Comparison of ENCODE assay signal across 11 cellular contexts in the genomic region with DNA sequence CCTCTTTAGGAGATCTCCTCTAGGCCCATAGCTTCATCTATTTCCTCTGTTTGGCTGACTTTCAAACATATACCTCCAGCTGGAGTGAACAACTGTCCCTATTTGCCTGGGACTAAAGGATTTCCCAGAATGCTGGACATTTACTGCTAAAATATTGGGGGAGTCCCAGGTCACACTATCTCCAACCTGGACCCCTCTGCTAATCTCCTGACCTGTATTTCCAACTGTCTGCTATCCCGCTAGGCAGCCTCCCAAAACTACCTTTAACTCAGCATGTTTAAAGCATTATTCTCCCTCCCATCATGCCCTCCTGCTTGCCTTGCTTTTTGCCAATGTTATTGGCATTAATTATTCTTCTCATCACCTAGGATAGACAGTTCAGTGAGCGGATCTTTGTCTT.
DNase-seq lines count a peak whose midpoint lies in the region; ATAC-seq and TF ChIP-seq lines count a peak whose summit lies in the region.
"Had no signal": no experiment of that assay in that cellular context is flagged by ENCODE, and none has a peak within 500 bp of the region (broad histone marks: within the 10 kb centered on the region; RNA-seq: fewer than 3 reads in every experiment).

No MANE protein-coding gene starts in this region.

- no peak overlapping the region for H2AFZ ChIP-seq in GM23248

- H3K9ac ChIP-seq in GM23248 = no peak overlapping the region

- H3K4me1 Mint-ChIP-seq in WTC11 = peaks cover 12% of the 10 kb centered on the region
- peaks cover 26% of the 10 kb centered on the region for H3K4me1 Mint-ChIP-seq in memory B cell
- peaks cover 30% of the 10 kb centered on the region for H3K4me1 Mint-ChIP-seq in stimulated activated memory B cell treated with anti-CD40 and anti-IgM and Interleukin-4, amounts not matched to agents 10 μg/mL and 1 μg/mL and 100 μg/mL, for 72 hours

- H3K4me1 ChIP-seq in GM23248 (ENCODE audit: insufficient read depth) = peaks cover 39% of the 10 kb centered on the region

- in situ Hi-C loops in GM23248 (cut with MboI) = no loop called here

- WGBS in GM23248 (ENCODE audit: low coverage in 1 of 2, low lambda C conversion rate in 2 of 2, missing lambda C conversion rate in 2 of 2), 2 experiments = 99 to 100% methylated on average over 2 of the region's 2 CpGs

- POLR2A ChIA-PET in WTC11 (lab: Charles Lee) = no interaction called here

- no peak overlapping the region for H3K4me3 Mint-ChIP-seq in WTC11
- no peak overlapping the region for H3K4me3 Mint-ChIP-seq in memory B cell
- no peak overlapping the region for H3K4me3 Mint-ChIP-seq in stimulated activated memory B cell treated with anti-CD40 and anti-IgM and Interleukin-4, amounts not matched to agents 10 μg/mL and 1 μg/mL and 100 μg/mL, for 72 hours
- H3K4me3 Mint-ChIP-seq: stimulated activated naive CD8-positive, alpha-beta T cell treated with anti-CD3 and anti-CD28 coated beads, Interleukin-15, Interleukin-2, amounts not matched to agents 100 ng/mL and 50 ng/mL, for 24 hours had no signal

- no peaks in the 10 kb centered on the region for H3K79me2 ChIP-seq in GM23248 (ENCODE audit: insufficient read depth)

- no peak for DNase-seq in GM23248
- no peak for DNase-seq in WTC11 (ENCODE audit: low spot score)
- DNase-seq in memory B cell (ENCODE audit: low spot score in 2 of 2) = no peak
- DNase-seq in NCI-H1930 (lab: John Stamatoyannopoulos, UW) = no peak
- DNase-seq: COR-L47, Karpas-422, T-helper 1 cell had no signal

- no peaks in the 10 kb centered on the region for H4K20me1 ChIP-seq in GM23248 (ENCODE audit: insufficient read depth)

- H3K36me3 Mint-ChIP-seq in WTC11 (no peaks in the 10 kb centered on the region), memory B cell (peaks cover 4% of the 10 kb centered on the region)
- H3K36me3 Mint-ChIP-seq in stimulated activated memory B cell treated with anti-CD40 and anti-IgM and Interleukin-4, amounts not matched to agents 10 μg/mL and 1 μg/mL and 100 μg/mL, for 72 hours = peaks cover 5% of the 10 kb centered on the region

- H3K9me2 ChIP-seq in GM23248 (ENCODE audit: insufficient read depth) = no peaks in the 10 kb centered on the region

- H3K27me3 ChIP-seq in GM23248 (replicated peaks; ENCODE audit: insufficient read depth) = no peaks in the 10 kb centered on the region

- H3K4me2 ChIP-seq in GM23248 (ENCODE audit: unreplicated experiment) = peak overlapping the region; percentile 65

- H3K27me3 Mint-ChIP-seq in WTC11 (ENCODE audit: low read depth) = no peaks in the 10 kb centered on the region
- H3K27me3 Mint-ChIP-seq in memory B cell = no peaks in the 10 kb centered on the region
- no peaks in the 10 kb centered on the region for H3K27me3 Mint-ChIP-seq in stimulated activated memory B cell treated with anti-CD40 and anti-IgM and Interleukin-4, amounts not matched to agents 10 μg/mL and 1 μg/mL and 100 μg/mL, for 72 hours
- H3K27me3 Mint-ChIP-seq: stimulated activated naive CD8-positive, alpha-beta T cell treated with anti-CD3 and anti-CD28 coated beads, Interleukin-15, Interleukin-2, amounts not matched to agents 100 ng/mL and 50 ng/mL, for 24 hours had no signal

- H3F3A ChIP-seq in GM23248 (ENCODE audit: insufficient read depth) = peaks cover 32% of the 10 kb centered on the region

- H3K27ac Mint-ChIP-seq in WTC11 (peak overlapping the region; percentile 38), memory B cell (peak overlapping the region; percentile 28)
- peak overlapping the region; percentile 39 for H3K27ac Mint-ChIP-seq in stimulated activated memory B cell treated with anti-CD40 and anti-IgM and Interleukin-4, amounts not matched to agents 10 μg/mL and 1 μg/mL and 100 μg/mL, for 72 hours
- H3K27ac Mint-ChIP-seq: stimulated activated naive CD8-positive, alpha-beta T cell treated with anti-CD3 and anti-CD28 coated beads, Interleukin-15, Interleukin-2, amounts not matched to agents 100 ng/mL and 50 ng/mL, for 24 hours had no signal

- H3K9me3 Mint-ChIP-seq in WTC11 (no peaks in the 10 kb centered on the region), memory B cell (no peaks in the 10 kb centered on the region)
- no peaks in the 10 kb centered on the region for H3K9me3 Mint-ChIP-seq in stimulated activated memory B cell treated with anti-CD40 and anti-IgM and Interleukin-4, amounts not matched to agents 10 μg/mL and 1 μg/mL and 100 μg/mL, for 72 hours
- H3K9me3 Mint-ChIP-seq: stimulated activated naive CD8-positive, alpha-beta T cell treated with anti-CD3 and anti-CD28 coated beads, Interleukin-15, Interleukin-2, amounts not matched to agents 100 ng/mL and 50 ng/mL, for 24 hours had no signal

- H3K27ac ChIP-seq in GM23248 = peak overlapping the region; percentile 90

- no peak overlapping the region for H3K4me3 ChIP-seq in GM23248

- CTCF ChIA-PET in WTC11 (lab: Charles Lee) = no interaction called here

- no peak for TF ChIP-seq CTCF in WTC11 (IDR thresholded peaks at IDR 0.05)

- no peaks in the 10 kb centered on the region for H3K9me3 ChIP-seq in GM23248 (ENCODE audit: low read depth)

- ATAC-seq in WTC11 (no peak), memory B cell (ENCODE audit: low read depth) (no peak), GM21526 (IDR thresholded peaks at IDR 0.05; ENCODE audit: low FRiP score, unreplicated experiment) (no peak), HG03521 (IDR thresholded peaks at IDR 0.05; ENCODE audit: unreplicated experiment) (no peak)
- no peak for ATAC-seq in stimulated activated memory B cell treated with anti-CD40 and anti-IgM and Interleukin-4, amounts not matched to agents 10 μg/mL and 1 μg/mL and 100 μg/mL, for 72 hours

- no peaks in the 10 kb centered on the region for H3K36me3 ChIP-seq in GM23248 (ENCODE audit: low read depth)

TF ChIP-seq in WTC11, 78 proteins besides CTCF, POLR2A, EP300 and RAD21:
- TF ChIP-seq GTF2I (CRISPR knock-in tag; conservative IDR thresholded peaks at IDR 0.05) = no peak
- no peak for TF ChIP-seq TEAD1 (CRISPR knock-in tag; IDR thresholded peaks at IDR 0.05)
- no peak for TF ChIP-seq ESRRA (CRISPR knock-in tag; IDR thresholded peaks at IDR 0.05; ENCODE audit: borderline replicate concordance)
- TF ChIP-seq FOXK1 (CRISPR knock-in tag; IDR thresholded peaks at IDR 0.05) = no peak
- no peak for TF ChIP-seq EMX1 (CRISPR knock-in tag; IDR thresholded peaks at IDR 0.05)
- TF ChIP-seq FOXP1 (CRISPR knock-in tag; IDR thresholded peaks at IDR 0.05; ENCODE audit: borderline replicate concordance) = no peak
- TF ChIP-seq, protein P1, sequence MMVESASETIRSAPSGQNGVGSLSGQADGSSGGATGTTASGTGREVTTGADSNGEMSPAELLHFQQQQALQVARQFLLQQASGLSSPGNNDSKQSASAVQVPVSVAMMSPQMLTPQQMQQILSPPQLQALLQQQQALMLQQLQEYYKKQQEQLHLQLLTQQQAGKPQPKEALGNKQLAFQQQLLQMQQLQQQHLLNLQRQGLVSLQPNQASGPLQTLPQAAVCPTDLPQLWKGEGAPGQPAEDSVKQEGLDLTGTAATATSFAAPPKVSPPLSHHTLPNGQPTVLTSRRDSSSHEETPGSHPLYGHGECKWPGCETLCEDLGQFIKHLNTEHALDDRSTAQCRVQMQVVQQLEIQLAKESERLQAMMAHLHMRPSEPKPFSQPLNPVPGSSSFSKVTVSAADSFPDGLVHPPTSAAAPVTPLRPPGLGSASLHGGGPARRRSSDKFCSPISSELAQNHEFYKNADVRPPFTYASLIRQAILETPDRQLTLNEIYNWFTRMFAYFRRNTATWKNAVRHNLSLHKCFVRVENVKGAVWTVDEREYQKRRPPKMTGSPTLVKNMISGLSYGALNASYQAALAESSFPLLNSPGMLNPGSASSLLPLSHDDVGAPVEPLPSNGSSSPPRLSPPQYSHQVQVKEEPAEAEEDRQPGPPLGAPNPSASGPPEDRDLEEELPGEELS (CRISPR knock-in tag; IDR thresholded peaks at IDR 0.05) = no peak
- TF ChIP-seq ZNF317 (CRISPR knock-in tag; IDR thresholded peaks at IDR 0.05; ENCODE audit: borderline replicate concordance, low read depth) = no peak
- TF ChIP-seq, protein P2, sequence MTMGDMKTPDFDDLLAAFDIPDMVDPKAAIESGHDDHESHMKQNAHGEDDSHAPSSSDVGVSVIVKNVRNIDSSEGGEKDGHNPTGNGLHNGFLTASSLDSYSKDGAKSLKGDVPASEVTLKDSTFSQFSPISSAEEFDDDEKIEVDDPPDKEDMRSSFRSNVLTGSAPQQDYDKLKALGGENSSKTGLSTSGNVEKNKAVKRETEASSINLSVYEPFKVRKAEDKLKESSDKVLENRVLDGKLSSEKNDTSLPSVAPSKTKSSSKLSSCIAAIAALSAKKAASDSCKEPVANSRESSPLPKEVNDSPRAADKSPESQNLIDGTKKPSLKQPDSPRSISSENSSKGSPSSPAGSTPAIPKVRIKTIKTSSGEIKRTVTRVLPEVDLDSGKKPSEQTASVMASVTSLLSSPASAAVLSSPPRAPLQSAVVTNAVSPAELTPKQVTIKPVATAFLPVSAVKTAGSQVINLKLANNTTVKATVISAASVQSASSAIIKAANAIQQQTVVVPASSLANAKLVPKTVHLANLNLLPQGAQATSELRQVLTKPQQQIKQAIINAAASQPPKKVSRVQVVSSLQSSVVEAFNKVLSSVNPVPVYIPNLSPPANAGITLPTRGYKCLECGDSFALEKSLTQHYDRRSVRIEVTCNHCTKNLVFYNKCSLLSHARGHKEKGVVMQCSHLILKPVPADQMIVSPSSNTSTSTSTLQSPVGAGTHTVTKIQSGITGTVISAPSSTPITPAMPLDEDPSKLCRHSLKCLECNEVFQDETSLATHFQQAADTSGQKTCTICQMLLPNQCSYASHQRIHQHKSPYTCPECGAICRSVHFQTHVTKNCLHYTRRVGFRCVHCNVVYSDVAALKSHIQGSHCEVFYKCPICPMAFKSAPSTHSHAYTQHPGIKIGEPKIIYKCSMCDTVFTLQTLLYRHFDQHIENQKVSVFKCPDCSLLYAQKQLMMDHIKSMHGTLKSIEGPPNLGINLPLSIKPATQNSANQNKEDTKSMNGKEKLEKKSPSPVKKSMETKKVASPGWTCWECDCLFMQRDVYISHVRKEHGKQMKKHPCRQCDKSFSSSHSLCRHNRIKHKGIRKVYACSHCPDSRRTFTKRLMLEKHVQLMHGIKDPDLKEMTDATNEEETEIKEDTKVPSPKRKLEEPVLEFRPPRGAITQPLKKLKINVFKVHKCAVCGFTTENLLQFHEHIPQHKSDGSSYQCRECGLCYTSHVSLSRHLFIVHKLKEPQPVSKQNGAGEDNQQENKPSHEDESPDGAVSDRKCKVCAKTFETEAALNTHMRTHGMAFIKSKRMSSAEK (CRISPR knock-in tag; IDR thresholded peaks at IDR 0.05; ENCODE audit: borderline replicate concordance) = no peak
- no peak for TF ChIP-seq RORB (CRISPR knock-in tag; IDR thresholded peaks at IDR 0.05)
- TF ChIP-seq, protein P3, sequence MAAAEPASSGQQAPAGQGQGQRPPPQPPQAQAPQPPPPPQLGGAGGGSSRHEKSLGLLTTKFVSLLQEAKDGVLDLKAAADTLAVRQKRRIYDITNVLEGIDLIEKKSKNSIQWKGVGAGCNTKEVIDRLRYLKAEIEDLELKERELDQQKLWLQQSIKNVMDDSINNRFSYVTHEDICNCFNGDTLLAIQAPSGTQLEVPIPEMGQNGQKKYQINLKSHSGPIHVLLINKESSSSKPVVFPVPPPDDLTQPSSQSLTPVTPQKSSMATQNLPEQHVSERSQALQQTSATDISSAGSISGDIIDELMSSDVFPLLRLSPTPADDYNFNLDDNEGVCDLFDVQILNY (CRISPR knock-in tag; IDR thresholded peaks at IDR 0.05) = no peak
TF ChIP-seq in WTC11: peak in this region for 0.
